ENCODE assay signal across 9 cellular contexts in the genomic region with DNA sequence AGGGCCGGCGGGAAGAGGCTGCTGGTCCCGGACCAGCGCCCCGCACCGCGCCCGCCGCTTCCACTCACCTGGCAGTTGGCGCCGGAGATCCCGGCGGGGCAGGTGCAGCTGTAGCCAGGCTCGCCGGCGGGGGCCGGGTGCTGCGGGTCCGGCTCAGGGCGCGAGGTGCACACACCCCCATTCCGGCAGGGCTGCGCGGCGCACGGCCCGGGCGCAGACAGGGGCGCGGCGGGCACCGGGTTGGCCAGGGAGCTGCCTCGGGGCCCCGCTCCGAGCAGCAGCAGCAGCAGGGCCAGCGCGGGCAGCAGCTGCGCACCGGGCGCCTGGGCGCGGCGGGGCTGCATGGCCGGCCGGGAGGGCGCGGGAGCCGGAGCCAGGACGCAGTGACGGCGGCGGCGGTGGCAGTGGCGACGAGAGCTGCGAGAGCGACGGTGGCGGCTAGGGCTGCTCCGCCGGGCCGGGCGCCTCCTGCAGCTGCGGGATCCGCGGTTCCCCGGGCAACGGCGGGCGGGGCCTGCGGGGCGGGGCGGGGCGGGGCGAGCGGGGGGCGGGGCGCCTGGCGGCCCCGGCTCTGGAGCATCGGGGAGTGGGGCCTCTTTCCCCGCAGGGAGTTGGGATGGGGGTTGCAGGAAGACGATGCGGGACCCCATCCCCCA. TPM values are rescaled to one million over a fixed set of nuclear protein-coding genes. Genes with fewer than 3 reads are reported as not detected.
DNase-seq lines count a peak whose midpoint lies in the region; ATAC-seq, FAIRE-seq and TF ChIP-seq lines count a peak whose summit lies in the region.
"Had no signal": no experiment of that assay in that cellular context is flagged by ENCODE, and none has a peak within 500 bp of the region (broad histone marks: within the 10 kb centered on the region; RNA-seq: fewer than 3 reads in every experiment).

Gene DNER (minus strand): TSS at position 476 of the 656 bp plus-strand sequence. CDS start 132 bp downstream, at position 344.

- H3K27ac ChIP-seq in DOHH2 (ENCODE audit: low read depth, low read length), result no peak within 1 kb of the TSS
- no peak within 1 kb of the TSS for H3K27ac ChIP-seq in IMR-90 (ENCODE audit: insufficient read depth, low read length)

- peaks cover 16% of the 10 kb centered on the region for H3K4me1 ChIP-seq in DOHH2 (ENCODE audit: control insufficient read depth, low read length)
- H3K4me1 ChIP-seq in IMR-90 (ENCODE audit: control insufficient read depth, insufficient read depth, low read length), result peaks cover 2% of the 10 kb centered on the region; the same call in 1 of the 2 replicates

- H3K9me3 ChIP-seq in DOHH2 (ENCODE audit: control insufficient read depth, insufficient read depth, low read length), result no peaks in the 10 kb centered on the region
- H3K9me3 ChIP-seq in IMR-90 (ENCODE audit: control insufficient read depth, insufficient read depth, low read length), result no peaks in the 10 kb centered on the region

- H3K4me2 ChIP-seq in DOHH2 (ENCODE audit: low read length) (peak within 1 kb of the TSS; percentile 73), IMR-90 (ENCODE audit: low read depth, low read length) (peak within 1 kb of the TSS; percentile 78)

- POLR2A ChIA-PET in IMR-90 (lab: Charles Lee; ENCODE audit: unreplicated experiment), result no interaction called here

- no peak within 1 kb of the TSS for H2BK20ac ChIP-seq in IMR-90 (ENCODE audit: low read depth, low read length)

- dilution Hi-C loops in IMR-90 (cut with HindIII; ENCODE audit: low sequenced_read_pairs, unreplicated experiment), result no loop called here

- no TSS peak for BruUV-seq in IMR-90 (replicated peaks; lab: Mats Ljungman, UMichigan)

- CTCF ChIA-PET in IMR-90 (lab: Yijun Ruan, JAX), result no interaction called here

- H3K4me3 ChIP-seq in DOHH2 (ENCODE audit: low read length), result peak within 1 kb of the TSS; percentile 64
- H3K4me3 ChIP-seq in IMR-90 (ENCODE audit: insufficient read depth, low read depth, low read length), result peak within 1 kb of the TSS; percentile 38
- H3K4me3 ChIP-seq in bronchial epithelial cell (ENCODE audit: low read depth, low read length), result peak within 1 kb of the TSS; percentile 29

- TF ChIP-seq CTCF in DOHH2 (IDR thresholded peaks at IDR 0.05; ENCODE audit: low read depth, low read length, poor library complexity, severe bottlenecking) (no peak), IMR-90 (conservative IDR thresholded peaks at IDR 0.05; ENCODE audit: low read depth, low read length) (no peak), bronchial epithelial cell (IDR thresholded peaks at IDR 0.05; ENCODE audit: insufficient read depth, low read length, severe bottlenecking) (no peak)

- H4K5ac ChIP-seq in IMR-90 (ENCODE audit: low read depth, low read length), result no peak within 1 kb of the TSS

- in situ Hi-C loops in IMR-90 (cut with MboI; ENCODE audit: low sequenced_read_pairs), result no loop called here

- no peaks in the 10 kb centered on the region for H3K9me2 ChIP-seq in DOHH2 (replicated peaks; ENCODE audit: control insufficient read depth, low read length)

- peak within 1 kb of the TSS; percentile 50 for H2AK9ac ChIP-seq in IMR-90 (replicated peaks; ENCODE audit: low read depth, low read length, poor library complexity)

- H4K91ac ChIP-seq in IMR-90 (ENCODE audit: insufficient read depth, low read depth, low read length), result no peak within 1 kb of the TSS

- H3K56ac ChIP-seq in IMR-90 (ENCODE audit: extremely low read depth, insufficient read depth, low read length), result no peak within 1 kb of the TSS

- H2AK5ac ChIP-seq in IMR-90 (ENCODE audit: low read depth, low read length), result no peak within 1 kb of the TSS

- 0% methylated on average over 26 of the region's 84 CpGs; no CpG with 5 or more reads in 1 of the 2 experiments for WGBS in IMR-90 (ENCODE audit: extremely low coverage in 2 of 2, insufficient read length in 1 of 2), 2 experiments

- H2BK120ac ChIP-seq in IMR-90 (ENCODE audit: low read depth, low read length), result no peak within 1 kb of the TSS

- TF ChIP-seq RAD21 in IMR-90 (IDR thresholded peaks at IDR 0.05; ENCODE audit: low read length), result no peak

- H2AFZ ChIP-seq in IMR-90 (replicated peaks; ENCODE audit: low read length, poor library complexity), result peak within 1 kb of the TSS; percentile 81

- DNase-seq in IMR-90 (no peak), T1000 (lab: John Stamatoyannopoulos, UW) (peak; percentile 44), bronchial epithelial cell (ENCODE audit: low read depth) (no peak), kidney tubule cell (ENCODE audit: low spot score) (peak; percentile 30), epidermal melanocyte (ENCODE audit: insufficient read length, low spot score) (no peak)
- peak in 2 of 3 experiments; percentile 31 to 57 for DNase-seq in stimulated activated CD4-positive, alpha-beta T cell treated with anti-CD3 and anti-CD28 coated beads, TNF-alpha, amount 100 ng/mL, for 24 hours (ENCODE audit: low read depth in 3 of 3)

- no peak within 1 kb of the TSS for H3K14ac ChIP-seq in IMR-90 (replicated peaks; ENCODE audit: low read depth, low read length)

- no peaks in the 10 kb centered on the region for H3K79me1 ChIP-seq in IMR-90 (ENCODE audit: low read depth in 1 of 2, low read length in 2 of 2)

- no peak within 1 kb of the TSS for H3K23ac ChIP-seq in IMR-90 (ENCODE audit: low read depth, low read length)

- intact Hi-C loops in IMR-90 (cut with micrococcal nuclease), result no loop called here

- no peak within 1 kb of the TSS for H3K18ac ChIP-seq in IMR-90 (ENCODE audit: low read depth, low read length)

- H2BK15ac ChIP-seq in IMR-90 (ENCODE audit: low read depth, low read length), result no peak within 1 kb of the TSS

- no peak within 1 kb of the TSS for H3K4ac ChIP-seq in IMR-90 (ENCODE audit: low read depth, low read length)

- no peaks in the 10 kb centered on the region for H3K79me2 ChIP-seq in DOHH2 (ENCODE audit: control insufficient read depth, low read length)

- TF ChIP-seq POLR2A in IMR-90 (IDR thresholded peaks at IDR 0.05; ENCODE audit: low read depth, low read length), result no peak

- H4K20me1 ChIP-seq in DOHH2 (ENCODE audit: control insufficient read depth, insufficient read depth, low read depth, low read length) (no peaks in the 10 kb centered on the region), IMR-90 (ENCODE audit: insufficient read depth, low read length) (no peaks in the 10 kb centered on the region)

- H3K36me3 ChIP-seq in DOHH2 (ENCODE audit: control insufficient read depth, low read length), result no peaks in the 10 kb centered on the region
- H3K36me3 ChIP-seq in IMR-90 (ENCODE audit: control insufficient read depth, insufficient read depth, low read length), result no peaks in the 10 kb centered on the region
- H3K36me3 ChIP-seq in bronchial epithelial cell (ENCODE audit: control insufficient read depth, insufficient read depth, low read length), result no peaks in the 10 kb centered on the region

- H3F3A ChIP-seq in DOHH2 (ENCODE audit: control insufficient read depth, insufficient read depth), result no peaks in the 10 kb centered on the region; the same call in 1 of the 2 replicates

- peaks cover 80% of the 10 kb centered on the region for H3K27me3 ChIP-seq in DOHH2 (ENCODE audit: control insufficient read depth, low read length)
- H3K27me3 ChIP-seq in IMR-90 (ENCODE audit: control insufficient read depth, insufficient read depth, low read length), result peaks cover 36% of the 10 kb centered on the region
- peaks cover 20% of the 10 kb centered on the region for H3K27me3 ChIP-seq in bronchial epithelial cell (ENCODE audit: control insufficient read depth, insufficient read depth, low read length)

- peak; percentile 79 for ATAC-seq in GM21619 (IDR thresholded peaks at IDR 0.05; ENCODE audit: unreplicated experiment)
- ATAC-seq in IMR-90 (ENCODE audit: low read depth), result peak; percentile 83

- no peak within 1 kb of the TSS for H4K8ac ChIP-seq in IMR-90 (ENCODE audit: low read depth in 2 of 2, low read length in 2 of 2)

- no peaks in the 10 kb centered on the region; the same call in 1 of the 2 replicates for H3K9me1 ChIP-seq in IMR-90 (ENCODE audit: insufficient read depth, low read length)

- FAIRE-seq in bronchial epithelial cell (lab: Jason Lieb, UNC), result no peak

- no peak within 1 kb of the TSS for H3K9ac ChIP-seq in IMR-90 (ENCODE audit: low read depth, low read length)

- H2BK5ac ChIP-seq in IMR-90 (ENCODE audit: low read depth, low read length, poor library complexity, severe bottlenecking), result no peak within 1 kb of the TSS

TF ChIP-seq in IMR-90, 13 proteins besides CTCF, POLR2A, EP300 and RAD21:
- TF ChIP-seq BHLHE40 (IDR thresholded peaks at IDR 0.05; ENCODE audit: low read depth, low read length) (no peak), MXI1 (IDR thresholded peaks at IDR 0.05; ENCODE audit: borderline replicate concordance, low read depth, low read length) (no peak), CEBPB (IDR thresholded peaks at IDR 0.05; ENCODE audit: low read depth, low read length) (no peak), FOS (IDR thresholded peaks at IDR 0.05; ENCODE audit: low read depth, low read length) (no peak), RFX5 (IDR thresholded peaks at IDR 0.05; ENCODE audit: low read depth, low read length) (no peak), RCOR1 (IDR thresholded peaks at IDR 0.05; ENCODE audit: insufficient replicate concordance, low read length) (no peak)
- TF ChIP-seq, protein P1, sequence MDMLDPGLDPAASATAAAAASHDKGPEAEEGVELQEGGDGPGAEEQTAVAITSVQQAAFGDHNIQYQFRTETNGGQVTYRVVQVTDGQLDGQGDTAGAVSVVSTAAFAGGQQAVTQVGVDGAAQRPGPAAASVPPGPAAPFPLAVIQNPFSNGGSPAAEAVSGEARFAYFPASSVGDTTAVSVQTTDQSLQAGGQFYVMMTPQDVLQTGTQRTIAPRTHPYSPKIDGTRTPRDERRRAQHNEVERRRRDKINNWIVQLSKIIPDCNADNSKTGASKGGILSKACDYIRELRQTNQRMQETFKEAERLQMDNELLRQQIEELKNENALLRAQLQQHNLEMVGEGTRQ (IDR thresholded peaks at IDR 0.05; ENCODE audit: low read depth, low read length), result no peak

RNA-seq across cellular contexts. Expression of gene DNER, which starts in this region (rescaled TPM):
- total RNA-seq in IMR-90 (2012; rRNA removed) (under 0.01 TPM in 2 replicates), bronchial epithelial cell (0.51 and 1.8 TPM in 2 replicates)
- polyA plus RNA-seq in IMR-90 (2012; rRNA removed), result 0.14 and 0.20 TPM in 2 replicates
- 0.05 and 0.09 TPM in 2 replicates for polyA plus RNA-seq in IMR-90 (2012; cell fraction: cytosol; rRNA removed)
- polyA plus RNA-seq in IMR-90 (2012; cell fraction: nucleus; rRNA removed; ENCODE audit: low replicate concordance), result 0.08 and 0.10 TPM in 2 replicates
- total RNA-seq: T-helper 1 cell treated with Interleukin-12 subunit alpha and Interleukin-12 subunit beta and Interleukin-4 antibody, amounts not matched to agents 30 ng/mL and 1 ng/mL, for 36 hours had no signal

Comparison
In these comparisons a context has a peak if more than half of its experiments do, and no peak if none do; other contexts are left out.
1. Peak in ATAC-seq, H3K4me3 ChIP-seq and H3K4me2 ChIP-seq in IMR-90; RNA of the gene not detected or under 1 TPM.
2. DNase-seq: peak in T1000 (single experiment), kidney tubule cell (single experiment) and stimulated activated CD4-positive, alpha-beta T cell treated with anti-CD3 and anti-CD28 coated beads, TNF-alpha, amount 100 ng/mL, for 24 hours (2 of 3); none in IMR-90 (single experiment), bronchial epithelial cell (single experiment) and epidermal melanocyte (single experiment).
3. Peak in every context shown above with its lines, with median percentiles within 50 percentile points of each other: H3K4me3 ChIP-seq.